Comparison of ENCODE assay signal across 8 cellular contexts in genomic region chr6:36985963-36986703, GRCh38. TPM values are rescaled to one million over a fixed set of nuclear protein-coding genes. Genes with fewer than 3 reads are reported as not detected.
A peak's percentile ranks its signal among the peaks of the same experiment; 100 is the strongest.
DNase-seq lines count a peak whose midpoint lies in the region; ATAC-seq and TF ChIP-seq lines count a peak whose summit lies in the region.

A gene with protein sequence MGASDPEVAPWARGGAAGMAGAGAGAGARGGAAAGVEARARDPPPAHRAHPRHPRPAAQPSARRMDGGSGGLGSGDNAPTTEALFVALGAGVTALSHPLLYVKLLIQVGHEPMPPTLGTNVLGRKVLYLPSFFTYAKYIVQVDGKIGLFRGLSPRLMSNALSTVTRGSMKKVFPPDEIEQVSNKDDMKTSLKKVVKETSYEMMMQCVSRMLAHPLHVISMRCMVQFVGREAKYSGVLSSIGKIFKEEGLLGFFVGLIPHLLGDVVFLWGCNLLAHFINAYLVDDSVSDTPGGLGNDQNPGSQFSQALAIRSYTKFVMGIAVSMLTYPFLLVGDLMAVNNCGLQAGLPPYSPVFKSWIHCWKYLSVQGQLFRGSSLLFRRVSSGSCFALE (minus strand): TSS chr6:36986196. CDS start chr6:36986173, 23 bp downstream.

- H3K27me3 Mint-ChIP-seq in activated naive CD8-positive, alpha-beta T cell treated with anti-CD3 and anti-CD28 coated beads, Interleukin-2, amount 50 U/mL, for 24 hours, result no peaks in the 10 kb centered on the region

- no peaks in the 10 kb centered on the region for H3K36me3 ChIP-seq in cardiac muscle cell
- H3K36me3 ChIP-seq in transverse colon, result no peaks in the 10 kb centered on the region

- peak; percentile 78 for TF ChIP-seq POLR2A in transverse colon (IDR thresholded peaks at IDR 0.05)

- WGBS in transverse colon (ENCODE audit: low coverage in 1 of 2), 2 donors, result 0% methylated on average over 31 of the region's 90 CpGs; no CpG with 5 or more reads in 1 of the 2 donors

- H3K9me3 ChIP-seq in cardiac muscle cell (ENCODE audit: low read depth) (no peaks in the 10 kb centered on the region), transverse colon (no peaks in the 10 kb centered on the region)

- H3K27ac ChIP-seq in cardiac muscle cell (peak within 1 kb of the TSS; percentile 98), transverse colon (peak within 1 kb of the TSS; percentile 93 to 96 (median 94))

- H3K27me3 ChIP-seq in cardiac muscle cell, result no peaks in the 10 kb centered on the region
- H3K27me3 ChIP-seq in transverse colon, result no peaks in the 10 kb centered on the region

- ATAC-seq in HG02623 (IDR thresholded peaks at IDR 0.05; ENCODE audit: unreplicated experiment), result peak; percentile 84
- ATAC-seq in activated naive CD8-positive, alpha-beta T cell treated with anti-CD3 and anti-CD28 coated beads, Interleukin-2, amount 50 U/mL, for 24 hours, result peak; percentile 86

- peaks cover 7% of the 10 kb centered on the region for H3K36me3 Mint-ChIP-seq in activated naive CD8-positive, alpha-beta T cell treated with anti-CD3 and anti-CD28 coated beads, Interleukin-2, amount 50 U/mL, for 24 hours (ENCODE audit: low read depth)

- peak within 1 kb of the TSS; percentile 95 for H3K27ac Mint-ChIP-seq in activated naive CD8-positive, alpha-beta T cell treated with anti-CD3 and anti-CD28 coated beads, Interleukin-2, amount 50 U/mL, for 24 hours

- peak within 1 kb of the TSS; percentile 98 for H3K4me3 Mint-ChIP-seq in activated naive CD8-positive, alpha-beta T cell treated with anti-CD3 and anti-CD28 coated beads, Interleukin-2, amount 50 U/mL, for 24 hours

- DNase-seq in NCI-H1092 treated with DMSO at 0.1 percent for 48 hours (lab: John Stamatoyannopoulos, UW) (peak; percentile 80), SW480 (ENCODE audit: low spot score) (peak; percentile 73), cardiac muscle cell (ENCODE audit: low read depth in 1 of 2, low spot score in 1 of 2) (peak; percentile 93 to 94), pons (ENCODE audit: low spot score) (peak; percentile 88), transverse colon (peak; percentile 90)
- DNase-seq in activated naive CD8-positive, alpha-beta T cell treated with anti-CD3 and anti-CD28 coated beads, Interleukin-2, amount 50 U/mL, for 24 hours, result peak; percentile 88

- H3K9me3 Mint-ChIP-seq in activated naive CD8-positive, alpha-beta T cell treated with anti-CD3 and anti-CD28 coated beads, Interleukin-2, amount 50 U/mL, for 24 hours, result no peaks in the 10 kb centered on the region

- no peak for TF ChIP-seq EP300 in transverse colon (IDR thresholded peaks at IDR 0.05; ENCODE audit: low read depth)

- H3K4me1 ChIP-seq in cardiac muscle cell (ENCODE audit: low read depth) (peaks cover 22% of the 10 kb centered on the region), transverse colon (peaks cover 28 to 50% (median 38%) of the 10 kb centered on the region in 4 donors)

- no peak for TF ChIP-seq CTCF in GM12875 (IDR thresholded peaks at IDR 0.05; ENCODE audit: borderline replicate concordance, insufficient read depth, low read depth, low read length)
- no peak for TF ChIP-seq CTCF in cardiac muscle cell (IDR thresholded peaks at IDR 0.05; ENCODE audit: low read depth, low read length)
- no peak for TF ChIP-seq CTCF in transverse colon (IDR thresholded peaks at IDR 0.05)

- in situ Hi-C loops in transverse colon (cut with MboI; ENCODE audit: low pct_ligation_motif_present in 1 of 4, low pct_unique_long_range_greater_than_20kb in 1 of 4, low sequenced_read_pairs in 3 of 4), result loop anchor here in 1 of 4 donors (10.0 kb wide), 1 partner anchor 101 kb away; the partner anchor contains the start of gene C6orf89

- intact Hi-C loops in transverse colon (cut with DNase I; ENCODE audit: low total_unique reads), result no loop called here

- H3K4me3 ChIP-seq in GM12875 (ENCODE audit: low read depth, low read length), result peak within 1 kb of the TSS; percentile 66
- peak within 1 kb of the TSS; percentile 87 for H3K4me3 ChIP-seq in cardiac muscle cell
- H3K4me3 ChIP-seq in transverse colon, result peak within 1 kb of the TSS; percentile 68 to 99 (median 90)

- H3K4me1 Mint-ChIP-seq in activated naive CD8-positive, alpha-beta T cell treated with anti-CD3 and anti-CD28 coated beads, Interleukin-2, amount 50 U/mL, for 24 hours, result peaks cover 21% of the 10 kb centered on the region

RNA-seq across cellular contexts. Expression of the gene that starts here (rescaled TPM):
- 290 and 388 TPM in 2 replicates for total RNA-seq in cardiac muscle cell
- 447 and 533 TPM in 2 replicates for polyA plus RNA-seq in cardiac muscle cell
- 100 to 1,000 TPM; 123 to 190 (median 152) TPM for total RNA-seq in transverse colon

Comparison
In these comparisons a context has a peak if more than half of its experiments do, and no peak if none do; other contexts are left out.
1. Peak in every context shown above with its lines: DNase-seq, ATAC-seq, H3K4me3 ChIP-seq and H3K27ac ChIP-seq.